ENCODE assay signal across 16 cellular contexts in the genomic region with DNA sequence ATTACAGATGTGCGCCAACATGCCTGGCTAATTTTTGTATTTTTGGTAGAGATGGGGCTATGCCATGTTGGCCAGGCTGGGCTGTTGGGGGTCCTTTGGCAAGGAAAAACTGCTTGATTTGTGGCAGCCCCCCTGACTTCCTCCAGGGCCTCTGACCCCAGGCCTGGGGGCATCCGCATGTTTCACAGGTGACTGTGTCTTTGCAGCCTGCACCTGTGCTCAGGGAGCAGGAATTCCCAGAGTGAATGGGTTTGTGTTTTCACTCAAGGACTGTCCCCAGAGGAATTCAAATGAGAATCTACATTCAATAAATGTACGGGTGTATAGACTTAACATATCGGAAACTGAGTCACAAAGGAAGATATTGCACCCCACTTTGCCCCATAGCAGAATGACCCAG. TPM values are rescaled to one million over a fixed set of nuclear protein-coding genes. Genes with fewer than 3 reads are reported as not detected.
DNase-seq lines count a peak whose midpoint lies in the region; ATAC-seq and TF ChIP-seq lines count a peak whose summit lies in the region.
"Had no signal": no experiment of that assay in that cellular context is flagged by ENCODE, and none has a peak within 500 bp of the region (broad histone marks: within the 10 kb centered on the region; RNA-seq: fewer than 3 reads in every experiment).

No MANE protein-coding gene starts in this region.

- H3K4me3 Mint-ChIP-seq in endodermal cell: no peak overlapping the region
- H3K4me3 Mint-ChIP-seq: CD14-positive monocyte; CD4-positive, alpha-beta memory T cell had no signal

- H2BK15ac ChIP-seq in IMR-90 (ENCODE audit: low read depth, low read length): 0 out of 3 replicates have a peak overlapping the region, but pooled peaks have one; percentile 41

- no peak for TF ChIP-seq RAD21 in IMR-90 (IDR thresholded peaks at IDR 0.05; ENCODE audit: low read length)

- peak overlapping the region; percentile 7; the same call in 1 of the 2 replicates for H3K4ac ChIP-seq in IMR-90 (ENCODE audit: low read depth, low read length)

- 0 out of 2 replicates have a peak overlapping the region, but pooled peaks have one; percentile 16 for H2BK20ac ChIP-seq in IMR-90 (ENCODE audit: low read depth, low read length)

- CTCF ChIA-PET in IMR-90 (lab: Yijun Ruan, JAX): interaction anchor here (0.7 kb wide), 1 partner anchor 12 kb away, joined by 4 read pairs; no protein-coding TSS in a partner anchor

- H3K36me3 Mint-ChIP-seq in endodermal cell (ENCODE audit: low read depth): no peaks in the 10 kb centered on the region
- H3K36me3 Mint-ChIP-seq: CD14-positive monocyte; CD4-positive, alpha-beta memory T cell had no signal

- no peaks in the 10 kb centered on the region for H3K27me3 Mint-ChIP-seq in endodermal cell (ENCODE audit: insufficient read depth)

- H3K9me1 ChIP-seq in IMR-90 (ENCODE audit: insufficient read depth, low read length): peaks cover 17% of the 10 kb centered on the region

- no peak for TF ChIP-seq POLR2A in IMR-90 (IDR thresholded peaks at IDR 0.05; ENCODE audit: low read depth, low read length)

- peaks cover 6 to 14% of the 10 kb centered on the region in 2 experiments; a peak in 3 of 4 replicates for H3K79me1 ChIP-seq in IMR-90 (ENCODE audit: low read depth in 1 of 2, low read length in 2 of 2)

- in situ Hi-C loops in IMR-90 (cut with MboI; ENCODE audit: low sequenced_read_pairs): no loop called here

- H2AFZ ChIP-seq in IMR-90 (replicated peaks; ENCODE audit: low read length, poor library complexity) (no peak overlapping the region), osteoblast (ENCODE audit: low read length) (no peak overlapping the region)

- H3K4me1 ChIP-seq in IMR-90 (ENCODE audit: control insufficient read depth, insufficient read depth, low read length) (peaks cover 14% of the 10 kb centered on the region), endodermal cell (ENCODE audit: control insufficient read depth, insufficient read depth, low read length) (peaks cover 13% of the 10 kb centered on the region), osteoblast (ENCODE audit: insufficient read depth, low read length) (peaks cover 22% of the 10 kb centered on the region)

- WGBS in IMR-90 (ENCODE audit: extremely low coverage in 2 of 2, insufficient read length in 1 of 2), 2 experiments: 80% methylated on average over 1 of the region's 4 CpGs; no CpG with 5 or more reads in 1 of the 2 experiments
- WGBS in endodermal cell (ENCODE audit: insufficient coverage in 1 of 2, insufficient read length in 1 of 2), 2 experiments: 85 to 95% methylated on average over 2 to 4 of the region's 4 CpGs

- no peak overlapping the region for H2BK5ac ChIP-seq in IMR-90 (ENCODE audit: low read depth, low read length, poor library complexity, severe bottlenecking)

- POLR2A ChIA-PET in IMR-90 (lab: Charles Lee; ENCODE audit: unreplicated experiment): no interaction called here

- DNase-seq in IMR-90: no peak
- no peak for DNase-seq in endodermal cell
- peak; percentile 53 for DNase-seq in osteoblast (ENCODE audit: insufficient read length, low spot score, missing footprints)
- no peak for DNase-seq in NCI-H510A (lab: John Stamatoyannopoulos, UW)
- no peak for DNase-seq in left colon
- DNase-seq in COLO829 (ENCODE audit: low spot score): no peak
- no peak for DNase-seq in NCI-H510A treated with DMSO at 0.1 percent for 48 hours (lab: John Stamatoyannopoulos, UW)
- DNase-seq: ACHN; Calu3; CD4-positive, alpha-beta memory T cell; DND-41; EL; GOT3 had no signal

- TF ChIP-seq CTCF in IMR-90 (conservative IDR thresholded peaks at IDR 0.05; ENCODE audit: low read depth, low read length): no peak
- TF ChIP-seq CTCF in endodermal cell (conservative IDR thresholded peaks at IDR 0.05): no peak
- no peak for TF ChIP-seq CTCF in osteoblast (IDR thresholded peaks at IDR 0.05; ENCODE audit: extremely low read depth, low read depth, low read length)

- H2BK120ac ChIP-seq in IMR-90 (ENCODE audit: low read depth, low read length): peak overlapping the region; percentile 92

- H3K36me3 ChIP-seq in IMR-90 (ENCODE audit: control insufficient read depth, insufficient read depth, low read length) (no peaks in the 10 kb centered on the region), endodermal cell (ENCODE audit: control insufficient read depth, insufficient read depth, low read length) (no peaks in the 10 kb centered on the region), osteoblast (ENCODE audit: insufficient read depth, low read length) (no peaks in the 10 kb centered on the region)

- intact Hi-C loops in IMR-90 (cut with micrococcal nuclease): no loop called here
- intact Hi-C loops in left colon (cut with DNase I, micrococcal nuclease): no loop called here

- no peaks in the 10 kb centered on the region for H3K9me3 Mint-ChIP-seq in endodermal cell
- H3K9me3 Mint-ChIP-seq: CD4-positive, alpha-beta memory T cell had no signal

- H3K79me2 ChIP-seq in osteoblast (ENCODE audit: insufficient read depth, low read length): no peaks in the 10 kb centered on the region

- H2AK5ac ChIP-seq in IMR-90 (ENCODE audit: low read depth, low read length): peak overlapping the region; percentile 68

- H3K27me3 ChIP-seq in IMR-90 (ENCODE audit: control insufficient read depth, insufficient read depth, low read length) (no peaks in the 10 kb centered on the region), endodermal cell (ENCODE audit: control insufficient read depth, insufficient read depth, low read length, poor library complexity, severe bottlenecking) (no peaks in the 10 kb centered on the region), osteoblast (ENCODE audit: insufficient read depth, low read length) (no peaks in the 10 kb centered on the region)

- H3K23ac ChIP-seq in IMR-90 (ENCODE audit: low read depth, low read length): no peak overlapping the region

- no peak overlapping the region for H4K8ac ChIP-seq in IMR-90 (ENCODE audit: low read depth in 2 of 2, low read length in 2 of 2)

- H3K4me3 ChIP-seq in IMR-90 (ENCODE audit: insufficient read depth, low read depth, low read length) (no peak overlapping the region), endodermal cell (ENCODE audit: low read length) (no peak overlapping the region), osteoblast (ENCODE audit: insufficient read depth, low read length) (no peak overlapping the region)
- H3K4me3 ChIP-seq: GM12878 had no signal

- BruUV-seq in IMR-90 (replicated peaks; lab: Mats Ljungman, UMichigan): no TSS peak

- H3K9me3 ChIP-seq in IMR-90 (ENCODE audit: control insufficient read depth, insufficient read depth, low read length): no peaks in the 10 kb centered on the region
- H3K9me3 ChIP-seq in endodermal cell (ENCODE audit: control insufficient read depth, low read length): no peaks in the 10 kb centered on the region
- no peaks in the 10 kb centered on the region for H3K9me3 ChIP-seq in osteoblast (ENCODE audit: low read depth, low read length)

- no peak overlapping the region for H3K56ac ChIP-seq in IMR-90 (ENCODE audit: extremely low read depth, insufficient read depth, low read length)

- no peak overlapping the region for H3K14ac ChIP-seq in IMR-90 (replicated peaks; ENCODE audit: low read depth, low read length)

- H3K27ac ChIP-seq in IMR-90 (ENCODE audit: insufficient read depth, low read length) (no peak overlapping the region), endodermal cell (ENCODE audit: low read depth, low read length) (no peak overlapping the region), osteoblast (ENCODE audit: low read depth, low read length) (no peak overlapping the region)

- H3K9ac ChIP-seq in IMR-90 (ENCODE audit: low read depth, low read length): no peak overlapping the region
- H3K9ac ChIP-seq in endodermal cell (ENCODE audit: extremely low read depth, low read length, poor library complexity, severe bottlenecking): no peak overlapping the region

- H3K4me2 ChIP-seq in IMR-90 (ENCODE audit: low read depth, low read length) (no peak overlapping the region), osteoblast (ENCODE audit: insufficient read depth, low read length) (no peak overlapping the region)

- no peak overlapping the region for H3K18ac ChIP-seq in IMR-90 (ENCODE audit: low read depth, low read length)

- H3K4me1 Mint-ChIP-seq in endodermal cell: peaks cover 23% of the 10 kb centered on the region

- ATAC-seq in IMR-90 (ENCODE audit: low read depth) (no peak), left colon (no peak)
- ATAC-seq: GM12878, HCT116 had no signal

- no peak overlapping the region for H4K5ac ChIP-seq in IMR-90 (ENCODE audit: low read depth, low read length)

- no peak overlapping the region for H4K91ac ChIP-seq in IMR-90 (ENCODE audit: insufficient read depth, low read depth, low read length)

- no peak overlapping the region for H2AK9ac ChIP-seq in IMR-90 (replicated peaks; ENCODE audit: low read depth, low read length, poor library complexity)

- dilution Hi-C loops in IMR-90 (cut with HindIII; ENCODE audit: low sequenced_read_pairs, unreplicated experiment): no loop called here

- H3K27ac Mint-ChIP-seq in endodermal cell: peak overlapping the region; percentile 55
- H3K27ac Mint-ChIP-seq: CD14-positive monocyte; CD4-positive, alpha-beta memory T cell had no signal

- no peaks in the 10 kb centered on the region for H4K20me1 ChIP-seq in IMR-90 (ENCODE audit: insufficient read depth, low read length)
- no peaks in the 10 kb centered on the region for H4K20me1 ChIP-seq in osteoblast (ENCODE audit: insufficient read depth, low read length)

TF ChIP-seq in IMR-90, 13 proteins besides CTCF, POLR2A, EP300 and RAD21 (continues in another document):
- TF ChIP-seq MAZ (IDR thresholded peaks at IDR 0.05; ENCODE audit: borderline replicate concordance, low read depth, low read length): no peak

RNA-seq across cellular contexts. Expression of a gene that starts 11.6 kb away (rescaled TPM):
- total RNA-seq in IMR-90 (2012; rRNA removed) (18.1 and 20.3 TPM in 2 replicates), endodermal cell (10 to 100 TPM; 44.3 to 57.2 TPM), osteoblast (58.3 and 70.9 TPM in 2 replicates), left colon (10 to 100 TPM; 63.5 to 83.6 TPM)
- polyA plus RNA-seq in IMR-90 (2012; rRNA removed): 20.7 and 23.3 TPM in 2 replicates
- polyA plus RNA-seq in IMR-90 (2012; cell fraction: cytosol; rRNA removed): 14.7 and 18.2 TPM in 2 replicates
- 16.4 and 26.3 TPM in 2 replicates for polyA plus RNA-seq in IMR-90 (2012; cell fraction: nucleus; rRNA removed; ENCODE audit: low replicate concordance)
- polyA plus RNA-seq in endodermal cell (2013, experiment 1 of 2): 32.1 TPM
- 33.9 TPM for polyA plus RNA-seq in endodermal cell (2013, experiment 2 of 2)

RNA-seq across cellular contexts. Expression of a gene that starts 23.4 kb away (rescaled TPM):
- 33.9 and 37.8 TPM in 2 replicates for total RNA-seq in IMR-90 (2012; rRNA removed)
- 23.2 and 25.2 TPM in 2 replicates for polyA plus RNA-seq in IMR-90 (2012; rRNA removed)
- 11.9 and 31.1 TPM in 2 replicates for polyA plus RNA-seq in IMR-90 (2012; cell fraction: cytosol; rRNA removed)
- polyA plus RNA-seq in IMR-90 (2012; cell fraction: nucleus; rRNA removed; ENCODE audit: low replicate concordance): 4.2 and 7.5 TPM in 2 replicates
- 10 to 100 TPM; 56.7 to 71.6 TPM for total RNA-seq in endodermal cell
- polyA plus RNA-seq in endodermal cell (2013, experiment 1 of 2): 51.0 TPM
- 47.1 TPM for polyA plus RNA-seq in endodermal cell (2013, experiment 2 of 2)
- total RNA-seq in osteoblast: 12.3 and 13.0 TPM in 2 replicates
- total RNA-seq in left colon: 10 to 100 TPM; 13.9 to 16.1 TPM
